Comparison of ENCODE assay signal across 11 cellular contexts in the genomic region with DNA sequence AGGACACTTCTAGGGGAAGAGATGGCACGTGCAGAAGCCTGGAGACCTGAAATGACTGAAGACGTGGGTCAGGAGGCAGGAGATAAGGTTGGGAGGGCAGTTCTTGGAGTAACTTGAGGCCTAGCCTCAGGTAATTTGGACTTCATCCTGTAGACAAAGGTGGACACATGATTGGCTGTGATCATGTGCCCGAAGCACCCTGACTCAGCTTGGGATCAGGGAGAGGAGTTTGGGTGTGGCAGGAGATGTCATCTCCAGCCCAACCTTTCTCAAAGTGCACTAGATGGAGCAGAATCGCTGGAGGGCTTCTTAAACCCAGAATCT. TPM values are rescaled to one million over a fixed set of nuclear protein-coding genes. Genes with fewer than 3 reads are reported as not detected.
DNase-seq lines count a peak whose midpoint lies in the region; ATAC-seq and TF ChIP-seq lines count a peak whose summit lies in the region.
"Had no signal": no experiment of that assay in that cellular context is flagged by ENCODE, and none has a peak within 500 bp of the region (broad histone marks: within the 10 kb centered on the region; RNA-seq: fewer than 3 reads in every experiment).

No MANE protein-coding gene starts in this region.

- no peak for TF ChIP-seq EP300 in gastroesophageal sphincter (IDR thresholded peaks at IDR 0.05)

- CTCF ChIA-PET in WTC11 (lab: Charles Lee): interaction anchor here (1.5 kb wide), 2 partner anchors 13 to 44 kb away, joined by 3 read pairs; no protein-coding TSS in a partner anchor

- H3K9me3 Mint-ChIP-seq in activated naive CD8-positive, alpha-beta T cell (ENCODE audit: low read depth): no peaks in the 10 kb centered on the region
- no peaks in the 10 kb centered on the region for H3K9me3 Mint-ChIP-seq in activated naive CD8-positive, alpha-beta T cell treated with anti-CD3 and anti-CD28 coated beads, Interleukin-2, amount 50 U/mL, for 24 hours
- no peaks in the 10 kb centered on the region for H3K9me3 Mint-ChIP-seq in WTC11
- H3K9me3 Mint-ChIP-seq in memory B cell: no peaks in the 10 kb centered on the region
- no peaks in the 10 kb centered on the region for H3K9me3 Mint-ChIP-seq in stimulated activated naive B cell treated with anti-CD40 and anti-IgM and Interleukin-4, amounts not matched to agents 10 μg/mL and 1 μg/mL and 100 μg/mL, for 72 hours

- H3K4me3 ChIP-seq in gastroesophageal sphincter: no peak overlapping the region

- DNase-seq in activated naive CD8-positive, alpha-beta T cell treated with anti-CD3 and anti-CD28 coated beads, Interleukin-2, amount 50 U/mL, for 24 hours: no peak
- no peak for DNase-seq in WTC11 (ENCODE audit: low spot score)
- no peak for DNase-seq in memory B cell (ENCODE audit: low spot score in 2 of 2)
- no peak for DNase-seq in stimulated activated naive B cell treated with anti-CD40 and anti-IgM and Interleukin-4, amounts not matched to agents 10 μg/mL and 1 μg/mL and 100 μg/mL, for 72 hours
- no peak for DNase-seq in NCI-H526 treated with DMSO at 0.1 percent for 48 hours (lab: John Stamatoyannopoulos, UW)
- no peak for DNase-seq in cortex of kidney (lab: John Stamatoyannopoulos, UW)
- DNase-seq: activated CD4-positive, alpha-beta T cell treated with anti-CD3 and anti-CD28 coated beads for 48 hours; body of pancreas; NCI-H2081 treated with DMSO at 0.1 percent for 48 hours had no signal

- H3K4me1 ChIP-seq in gastroesophageal sphincter: peaks cover 0 to 67% (median 22%) of the 10 kb centered on the region in 3 donors

- H3K36me3 Mint-ChIP-seq in activated naive CD8-positive, alpha-beta T cell: peaks cover 7% of the 10 kb centered on the region
- H3K36me3 Mint-ChIP-seq in activated naive CD8-positive, alpha-beta T cell treated with anti-CD3 and anti-CD28 coated beads, Interleukin-2, amount 50 U/mL, for 24 hours (ENCODE audit: low read depth): no peaks in the 10 kb centered on the region
- H3K36me3 Mint-ChIP-seq in WTC11 (peaks cover 10% of the 10 kb centered on the region), memory B cell (peaks cover 3% of the 10 kb centered on the region)
- peaks cover 8 to 19% of the 10 kb centered on the region in 2 donors for H3K36me3 Mint-ChIP-seq in stimulated activated naive B cell treated with anti-CD40 and anti-IgM and Interleukin-4, amounts not matched to agents 10 μg/mL and 1 μg/mL and 100 μg/mL, for 72 hours

- no peak for TF ChIP-seq POLR2A in gastroesophageal sphincter (IDR thresholded peaks at IDR 0.05)

- H3K27ac ChIP-seq in gastroesophageal sphincter: no peak overlapping the region

- no peaks in the 10 kb centered on the region for H3K9me3 ChIP-seq in gastroesophageal sphincter
- H3K9me3 ChIP-seq: body of pancreas had no signal

- no peak for TF ChIP-seq CTCF in WTC11 (IDR thresholded peaks at IDR 0.05)
- no peak for TF ChIP-seq CTCF in gastroesophageal sphincter (IDR thresholded peaks at IDR 0.05)

- peak overlapping the region; percentile 84 for H3K4me3 Mint-ChIP-seq in activated naive CD8-positive, alpha-beta T cell
- no peak overlapping the region for H3K4me3 Mint-ChIP-seq in activated naive CD8-positive, alpha-beta T cell treated with anti-CD3 and anti-CD28 coated beads, Interleukin-2, amount 50 U/mL, for 24 hours
- peak overlapping the region; percentile 75 for H3K4me3 Mint-ChIP-seq in WTC11
- H3K4me3 Mint-ChIP-seq in memory B cell: peak overlapping the region; percentile 88
- H3K4me3 Mint-ChIP-seq in stimulated activated naive B cell treated with anti-CD40 and anti-IgM and Interleukin-4, amounts not matched to agents 10 μg/mL and 1 μg/mL and 100 μg/mL, for 72 hours: peak overlapping the region; percentile 76 to 86

- peaks cover 0 to 21% of the 10 kb centered on the region in 2 donors for H3K36me3 ChIP-seq in gastroesophageal sphincter

- no peak overlapping the region for H3K27ac Mint-ChIP-seq in activated naive CD8-positive, alpha-beta T cell
- H3K27ac Mint-ChIP-seq in activated naive CD8-positive, alpha-beta T cell treated with anti-CD3 and anti-CD28 coated beads, Interleukin-2, amount 50 U/mL, for 24 hours: no peak overlapping the region
- H3K27ac Mint-ChIP-seq in WTC11 (no peak overlapping the region), memory B cell (peak overlapping the region; percentile 55)
- H3K27ac Mint-ChIP-seq in stimulated activated naive B cell treated with anti-CD40 and anti-IgM and Interleukin-4, amounts not matched to agents 10 μg/mL and 1 μg/mL and 100 μg/mL, for 72 hours: peak overlapping the region; percentile 20

- no peaks in the 10 kb centered on the region for H3K27me3 Mint-ChIP-seq in activated naive CD8-positive, alpha-beta T cell
- no peaks in the 10 kb centered on the region for H3K27me3 Mint-ChIP-seq in activated naive CD8-positive, alpha-beta T cell treated with anti-CD3 and anti-CD28 coated beads, Interleukin-2, amount 50 U/mL, for 24 hours
- H3K27me3 Mint-ChIP-seq in WTC11 (ENCODE audit: low read depth) (peaks cover 6% of the 10 kb centered on the region), memory B cell (no peaks in the 10 kb centered on the region)
- H3K27me3 Mint-ChIP-seq in stimulated activated naive B cell treated with anti-CD40 and anti-IgM and Interleukin-4, amounts not matched to agents 10 μg/mL and 1 μg/mL and 100 μg/mL, for 72 hours: no peaks in the 10 kb centered on the region

- H3K27me3 ChIP-seq in gastroesophageal sphincter: no peaks in the 10 kb centered on the region
- H3K27me3 ChIP-seq: body of pancreas had no signal

- POLR2A ChIA-PET in WTC11 (lab: Charles Lee): no interaction called here

- WGBS in gastroesophageal sphincter (ENCODE audit: low coverage in 1 of 2), 2 donors: 33 to 100% methylated on average over 1 of the region's 4 CpGs

- peaks cover 35% of the 10 kb centered on the region for H3K4me1 Mint-ChIP-seq in activated naive CD8-positive, alpha-beta T cell (ENCODE audit: low read depth)
- H3K4me1 Mint-ChIP-seq in activated naive CD8-positive, alpha-beta T cell treated with anti-CD3 and anti-CD28 coated beads, Interleukin-2, amount 50 U/mL, for 24 hours: peaks cover 50% of the 10 kb centered on the region
- H3K4me1 Mint-ChIP-seq in WTC11 (peaks cover 15% of the 10 kb centered on the region), memory B cell (peaks cover 39% of the 10 kb centered on the region)
- peaks cover 53 to 62% of the 10 kb centered on the region in 2 donors for H3K4me1 Mint-ChIP-seq in stimulated activated naive B cell treated with anti-CD40 and anti-IgM and Interleukin-4, amounts not matched to agents 10 μg/mL and 1 μg/mL and 100 μg/mL, for 72 hours

- ATAC-seq in activated naive CD8-positive, alpha-beta T cell treated with anti-CD3 and anti-CD28 coated beads, Interleukin-2, amount 50 U/mL, for 24 hours: no peak
- ATAC-seq in WTC11 (no peak), memory B cell (ENCODE audit: low read depth) (no peak), gastroesophageal sphincter (no peak)
- no peak for ATAC-seq in stimulated activated naive B cell treated with anti-CD40 and anti-IgM and Interleukin-4, amounts not matched to agents 10 μg/mL and 1 μg/mL and 100 μg/mL, for 72 hours (replicated peaks)
- ATAC-seq: body of pancreas had no signal

TF ChIP-seq in WTC11, 78 proteins besides CTCF, POLR2A, EP300 and RAD21 (continues in another document):
- TF ChIP-seq, protein P1, sequence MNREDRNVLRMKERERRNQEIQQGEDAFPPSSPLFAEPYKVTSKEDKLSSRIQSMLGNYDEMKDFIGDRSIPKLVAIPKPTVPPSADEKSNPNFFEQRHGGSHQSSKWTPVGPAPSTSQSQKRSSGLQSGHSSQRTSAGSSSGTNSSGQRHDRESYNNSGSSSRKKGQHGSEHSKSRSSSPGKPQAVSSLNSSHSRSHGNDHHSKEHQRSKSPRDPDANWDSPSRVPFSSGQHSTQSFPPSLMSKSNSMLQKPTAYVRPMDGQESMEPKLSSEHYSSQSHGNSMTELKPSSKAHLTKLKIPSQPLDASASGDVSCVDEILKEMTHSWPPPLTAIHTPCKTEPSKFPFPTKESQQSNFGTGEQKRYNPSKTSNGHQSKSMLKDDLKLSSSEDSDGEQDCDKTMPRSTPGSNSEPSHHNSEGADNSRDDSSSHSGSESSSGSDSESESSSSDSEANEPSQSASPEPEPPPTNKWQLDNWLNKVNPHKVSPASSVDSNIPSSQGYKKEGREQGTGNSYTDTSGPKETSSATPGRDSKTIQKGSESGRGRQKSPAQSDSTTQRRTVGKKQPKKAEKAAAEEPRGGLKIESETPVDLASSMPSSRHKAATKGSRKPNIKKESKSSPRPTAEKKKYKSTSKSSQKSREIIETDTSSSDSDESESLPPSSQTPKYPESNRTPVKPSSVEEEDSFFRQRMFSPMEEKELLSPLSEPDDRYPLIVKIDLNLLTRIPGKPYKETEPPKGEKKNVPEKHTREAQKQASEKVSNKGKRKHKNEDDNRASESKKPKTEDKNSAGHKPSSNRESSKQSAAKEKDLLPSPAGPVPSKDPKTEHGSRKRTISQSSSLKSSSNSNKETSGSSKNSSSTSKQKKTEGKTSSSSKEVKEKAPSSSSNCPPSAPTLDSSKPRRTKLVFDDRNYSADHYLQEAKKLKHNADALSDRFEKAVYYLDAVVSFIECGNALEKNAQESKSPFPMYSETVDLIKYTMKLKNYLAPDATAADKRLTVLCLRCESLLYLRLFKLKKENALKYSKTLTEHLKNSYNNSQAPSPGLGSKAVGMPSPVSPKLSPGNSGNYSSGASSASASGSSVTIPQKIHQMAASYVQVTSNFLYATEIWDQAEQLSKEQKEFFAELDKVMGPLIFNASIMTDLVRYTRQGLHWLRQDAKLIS (CRISPR knock-in tag; IDR thresholded peaks at IDR 0.05; ENCODE audit: borderline replicate concordance): no peak
- no peak for TF ChIP-seq CBFB (CRISPR knock-in tag; IDR thresholded peaks at IDR 0.05; ENCODE audit: low read depth)

RNA-seq across cellular contexts. Expression of gene SLC66A1, which starts 1.5 kb away (rescaled TPM):
- total RNA-seq in WTC11 (2021) (12.8 to 14.2 TPM (median 14.1 TPM) in 3 replicates), gastroesophageal sphincter (10 to 100 TPM in 3 of 4 donors, 1 to 10 TPM in 1; 8.1 to 12.3 (median 11.7) TPM)

RNA-seq across cellular contexts. Expression of gene AKR7A2, which starts 1.7 kb away (rescaled TPM):
- total RNA-seq in WTC11 (2021) (43.4 to 51.6 TPM (median 50.6 TPM) in 3 replicates), gastroesophageal sphincter (10 to 100 TPM; 58.2 to 77.2 (median 63.7) TPM)

RNA-seq across cellular contexts. Expression of gene AKR7A3, which starts 25.0 kb away (rescaled TPM):
- total RNA-seq in WTC11 (2021) (1.3 to 1.5 TPM (median 1.5 TPM) in 3 replicates), gastroesophageal sphincter (1 to 10 TPM in 1 of 4 donors, under 1 TPM in 3; 0.27 to 1.6 (median 0.71) TPM)

Comparison
In these comparisons a context has a peak if more than half of its experiments do, and no peak if none do; other contexts are left out.
1. H3K27ac Mint-ChIP-seq: peak in memory B cell (single experiment) and stimulated activated naive B cell treated with anti-CD40 and anti-IgM and Interleukin-4, amounts not matched to agents 10 μg/mL and 1 μg/mL and 100 μg/mL, for 72 hours (single experiment); none in activated naive CD8-positive, alpha-beta T cell (single experiment), activated naive CD8-positive, alpha-beta T cell treated with anti-CD3 and anti-CD28 coated beads, Interleukin-2, amount 50 U/mL, for 24 hours (single experiment) and WTC11 (single experiment).